19 cellular contexts compared by ENCODE assay signal in genomic region chr7:44182827-44183226, GRCh38. TPM values are rescaled to one million over a fixed set of nuclear protein-coding genes. Genes with fewer than 3 reads are reported as not detected.
DNase-seq lines count a peak whose midpoint lies in the region; ATAC-seq and TF ChIP-seq lines count a peak whose summit lies in the region.
"Had no signal": no experiment of that assay in that cellular context is flagged by ENCODE, and none has a peak within 500 bp of the region (broad histone marks: within the 10 kb centered on the region; RNA-seq: fewer than 3 reads in every experiment).

No MANE protein-coding gene starts in this region.

- no peaks in the 10 kb centered on the region for H3K36me3 ChIP-seq in Panc1 (ENCODE audit: control insufficient read depth, insufficient read depth, low read length)

- H3K36me3 Mint-ChIP-seq in osteocyte (ENCODE audit: unreplicated experiment), result no peaks in the 10 kb centered on the region
- H3K36me3 Mint-ChIP-seq in endothelial cell (ENCODE audit: low read depth, unreplicated experiment), result no peaks in the 10 kb centered on the region
- H3K36me3 Mint-ChIP-seq: CD14-positive monocyte; CD8-positive, alpha-beta T cell had no signal

- no peaks in the 10 kb centered on the region for H3K27me3 ChIP-seq in Panc1 (ENCODE audit: control insufficient read depth, insufficient read depth, low read length)

- BruUV-seq in Panc1 (replicated peaks; lab: Mats Ljungman, UMichigan), result no TSS peak

- 0 out of 2 replicates have a peak overlapping the region, but pooled peaks have one; percentile 36 for H3K27ac ChIP-seq in Panc1 (ENCODE audit: low read length)

- H3K27ac Mint-ChIP-seq in osteocyte (ENCODE audit: unreplicated experiment) (no peak overlapping the region), endothelial cell (ENCODE audit: unreplicated experiment) (no peak overlapping the region)
- H3K27ac Mint-ChIP-seq: CD14-positive monocyte; CD8-positive, alpha-beta T cell had no signal

- peaks cover 4% of the 10 kb centered on the region; the same call in 1 of the 2 replicates for H3K9me3 ChIP-seq in Panc1 (ENCODE audit: control insufficient read depth, insufficient read depth, low read depth, low read length)

- H3K27me3 Mint-ChIP-seq in osteocyte (ENCODE audit: unreplicated experiment) (peaks cover 16% of the 10 kb centered on the region), endothelial cell (ENCODE audit: unreplicated experiment) (peaks cover 5% of the 10 kb centered on the region)

- H3K9me3 Mint-ChIP-seq in osteocyte (ENCODE audit: unreplicated experiment) (no peaks in the 10 kb centered on the region), endothelial cell (ENCODE audit: unreplicated experiment) (no peaks in the 10 kb centered on the region)

- peaks cover 21% of the 10 kb centered on the region for H3K4me1 ChIP-seq in Panc1 (ENCODE audit: control insufficient read depth, insufficient read depth, low read length)

- TF ChIP-seq CTCF in Panc1 (IDR thresholded peaks at IDR 0.05) (no peak), osteocyte (IDR thresholded peaks at IDR 0.05) (no peak), endothelial cell (IDR thresholded peaks at IDR 0.05; ENCODE audit: unreplicated experiment) (no peak)

- DNase-seq in Panc1 (ENCODE audit: low read depth, low spot score) (no peak), cerebellar cortex (ENCODE audit: low spot score) (peak; percentile 18), islet precursor cell (peak; percentile 40), osteocyte (ENCODE audit: extremely low spot score, unreplicated experiment) (peak; percentile 59), endothelial cell (ENCODE audit: low spot score) (no peak), C1 segment of cervical spinal cord (lab: John Stamatoyannopoulos, UW) (no peak), AG08395 (ENCODE audit: low spot score) (no peak)
- DNase-seq: ACHN, AML-193, DMS153, DMS79, GDM1, H9, IMR-90, KBM-7 had no signal

- H3K4me3 ChIP-seq in Panc1 (ENCODE audit: low read depth in 2 of 2, low read length in 2 of 2), result no peak overlapping the region

- peaks cover 15% of the 10 kb centered on the region for H3K4me1 Mint-ChIP-seq in osteocyte (ENCODE audit: unreplicated experiment)
- peaks cover 2% of the 10 kb centered on the region for H3K4me1 Mint-ChIP-seq in endothelial cell (ENCODE audit: unreplicated experiment)
- H3K4me1 Mint-ChIP-seq: CD14-positive monocyte had no signal

- H3K4me3 Mint-ChIP-seq in osteocyte (ENCODE audit: unreplicated experiment), result no peak overlapping the region
- H3K4me3 Mint-ChIP-seq in endothelial cell (ENCODE audit: unreplicated experiment), result no peak overlapping the region
- H3K4me3 Mint-ChIP-seq: CD14-positive monocyte; CD8-positive, alpha-beta T cell; H9 had no signal

- no peak for ATAC-seq in Panc1
- ATAC-seq: CD8-positive, alpha-beta T cell had no signal

- CTCF ChIA-PET in Panc1 (lab: Charles Lee), result no interaction called here

- POLR2A ChIA-PET in Panc1 (lab: Charles Lee), result no interaction called here

- in situ Hi-C loops in Panc1 (cut with HindIII; ENCODE audit: low pct_unique_long_range_greater_than_20kb, low sequenced_read_pairs), result no loop called here

- intact Hi-C loops in Panc1 (cut with micrococcal nuclease; ENCODE audit: unreplicated experiment), result no loop called here

RNA-seq across cellular contexts. Expression of gene GCK, which starts 6.4 kb away (rescaled TPM):
- total RNA-seq in Panc1 (2021; ENCODE audit: unreplicated experiment), result 0.36 TPM
- 0.64 TPM for polyA plus RNA-seq in Panc1 (2012; ENCODE audit: insufficient read length)
- total RNA-seq in osteocyte, result not detected in 2 replicates
- not detected for total RNA-seq in endothelial cell (ENCODE audit: unreplicated experiment)
- total RNA-seq: A172 had no signal
- polyA plus RNA-seq: CD14-positive monocyte had no signal

RNA-seq across cellular contexts. Expression of gene YKT6, which starts 18.0 kb away (rescaled TPM):
- 207 TPM for total RNA-seq in Panc1 (2021; ENCODE audit: unreplicated experiment)
- polyA plus RNA-seq in Panc1 (2012; ENCODE audit: insufficient read length), result 160 TPM
- 89.5 and 106 TPM in 2 replicates for total RNA-seq in osteocyte
- 98.4 TPM for total RNA-seq in endothelial cell (ENCODE audit: unreplicated experiment)

RNA-seq across cellular contexts. Expression of gene MYL7, which starts 41.7 kb away (rescaled TPM):
- total RNA-seq in Panc1 (2021; ENCODE audit: unreplicated experiment), result not detected
- polyA plus RNA-seq in Panc1 (2012; ENCODE audit: insufficient read length), result not detected
- not detected in 2 replicates for total RNA-seq in osteocyte
- 0.82 TPM for total RNA-seq in endothelial cell (ENCODE audit: unreplicated experiment)
- total RNA-seq: A172; CD8-positive, alpha-beta T cell; Daoy; IMR-90 had no signal
- polyA plus RNA-seq: CD14-positive monocyte had no signal

RNA-seq across cellular contexts. Expression of gene POLD2, which starts 59.5 kb away (rescaled TPM):
- 195 TPM for total RNA-seq in Panc1 (2021; ENCODE audit: unreplicated experiment)
- polyA plus RNA-seq in Panc1 (2012; ENCODE audit: insufficient read length), result 263 TPM
- total RNA-seq in osteocyte, result 59.2 and 63.0 TPM in 2 replicates
- total RNA-seq in endothelial cell (ENCODE audit: unreplicated experiment), result 39.9 TPM

Comparison
In these comparisons a context has a peak if more than half of its experiments do, and no peak if none do; other contexts are left out.
1. DNase-seq: peak in cerebellar cortex (single experiment), islet precursor cell (single experiment) and osteocyte (single experiment); none in Panc1 (single experiment), endothelial cell (single experiment), C1 segment of cervical spinal cord (0 of 14) and AG08395 (single experiment).